Comparison of ENCODE assay signal across 8 cellular contexts in genomic region chr3:66582721-66583141, GRCh38.
DNase-seq lines count a peak whose midpoint lies in the region; ATAC-seq and TF ChIP-seq lines count a peak whose summit lies in the region.
"Had no signal": no experiment of that assay in that cellular context is flagged by ENCODE, and none has a peak within 500 bp of the region (broad histone marks: within the 10 kb centered on the region; RNA-seq: fewer than 3 reads in every experiment).

No MANE protein-coding gene starts in this region.

- H3K27ac Mint-ChIP-seq in memory B cell (no peak overlapping the region), HFFc6 (no peak overlapping the region)
- H3K27ac Mint-ChIP-seq: T-helper 1 cell treated with Interleukin-12 subunit alpha and Interleukin-12 subunit beta and Interleukin-4 antibody, amounts not matched to agents 30 μg/mL and 1 μg/mL, for 36 hours had no signal

- H3K9me3 Mint-ChIP-seq in memory B cell: peaks cover 20% of the 10 kb centered on the region
- no peaks in the 10 kb centered on the region for H3K9me3 Mint-ChIP-seq in HFFc6

- peaks cover 7% of the 10 kb centered on the region for H3K4me1 Mint-ChIP-seq in memory B cell
- no peaks in the 10 kb centered on the region for H3K4me1 Mint-ChIP-seq in HFFc6 (ENCODE audit: low read depth)

- H3K36me3 Mint-ChIP-seq in memory B cell: peaks cover 7% of the 10 kb centered on the region
- H3K36me3 Mint-ChIP-seq in HFFc6 (ENCODE audit: low read depth): no peaks in the 10 kb centered on the region

- H3K4me3 Mint-ChIP-seq in memory B cell (no peak overlapping the region), HFFc6 (no peak overlapping the region)
- H3K4me3 Mint-ChIP-seq: T-helper 1 cell treated with Interleukin-12 subunit alpha and Interleukin-12 subunit beta and Interleukin-4 antibody, amounts not matched to agents 30 μg/mL and 1 μg/mL, for 36 hours had no signal

- peak; percentile 1 to 13 for DNase-seq in activated CD4-positive, alpha-beta T cell treated with anti-CD3 and anti-CD28 coated beads, Interleukin-2, amount 50 U/mL, for 24 hours (ENCODE audit: low read depth in 1 of 2, low spot score in 1 of 2)
- DNase-seq in memory B cell (ENCODE audit: low spot score in 2 of 2): peak; percentile 5 to 10
- DNase-seq in NCI-H510A treated with DMSO at 0.1 percent for 48 hours (lab: John Stamatoyannopoulos, UW): no peak
- DNase-seq in HFFc6: no peak
- no peak for DNase-seq in GDM1 (lab: John Stamatoyannopoulos, UW)

- peak; percentile 97 for ATAC-seq in GM19395 (IDR thresholded peaks at IDR 0.05; ENCODE audit: unreplicated experiment)
- ATAC-seq in HG03378 (IDR thresholded peaks at IDR 0.05; ENCODE audit: unreplicated experiment): peak; percentile 98
- peak; percentile 92 for ATAC-seq in memory B cell (ENCODE audit: low read depth)

- peaks cover 25% of the 10 kb centered on the region for H3K27me3 Mint-ChIP-seq in memory B cell
- peaks cover 14% of the 10 kb centered on the region for H3K27me3 Mint-ChIP-seq in HFFc6 (ENCODE audit: insufficient read depth)

- TF ChIP-seq CTCF in HFFc6 (IDR thresholded peaks at IDR 0.05): no peak

Comparison
In these comparisons a context has a peak if more than half of its experiments do, and no peak if none do; other contexts are left out.
1. DNase-seq: peak in activated CD4-positive, alpha-beta T cell treated with anti-CD3 and anti-CD28 coated beads, Interleukin-2, amount 50 U/mL, for 24 hours (2 of 2) and memory B cell (2 of 2); none in NCI-H510A treated with DMSO at 0.1 percent for 48 hours (single experiment), HFFc6 (single experiment) and GDM1 (single experiment).
2. Peak in every context shown above with its lines, with median percentiles within 50 percentile points of each other: ATAC-seq.